Comparison of ENCODE assay signal across 15 cellular contexts in the genomic region with DNA sequence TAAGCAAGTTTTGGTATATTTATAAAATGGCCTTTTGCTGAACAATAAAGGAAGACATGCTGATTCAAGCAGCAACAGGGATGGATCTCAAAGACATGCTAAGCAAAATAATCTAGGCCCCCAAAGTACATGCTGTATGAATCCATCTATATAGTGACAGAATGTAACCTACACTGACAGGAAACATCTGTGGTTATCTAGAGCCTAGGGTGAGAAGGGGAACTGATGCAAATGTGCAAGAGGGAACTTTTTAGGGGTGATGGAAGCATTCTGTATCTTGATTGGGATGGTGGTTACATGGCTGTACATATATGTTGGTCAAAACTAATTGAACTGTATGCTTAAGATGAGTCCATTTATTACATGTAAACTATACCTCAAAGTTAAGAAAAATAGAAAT. TPM values are rescaled to one million over a fixed set of nuclear protein-coding genes. Genes with fewer than 3 reads are reported as not detected.
DNase-seq lines count a peak whose midpoint lies in the region; ATAC-seq, FAIRE-seq and TF ChIP-seq lines count a peak whose summit lies in the region.
"Had no signal": no experiment of that assay in that cellular context is flagged by ENCODE, and none has a peak within 500 bp of the region (broad histone marks: within the 10 kb centered on the region; RNA-seq: fewer than 3 reads in every experiment).

No MANE protein-coding gene starts in this region.

- no TSS peak for BruUV-seq in endothelial cell of umbilical vein (replicated peaks; lab: Mats Ljungman, UMichigan)
- no TSS peak for BruUV-seq in Calu3 (replicated peaks; lab: Mats Ljungman, UMichigan)

- H3K4me3 ChIP-seq in endothelial cell of umbilical vein (replicated peaks in 1 of 3; ENCODE audit: insufficient read depth in 1 of 3, low read depth in 1 of 3, low read length in 3 of 3) (no peak overlapping the region), transverse colon (no peak overlapping the region)
- H3K4me3 ChIP-seq: PC-9, thoracic aorta had no signal

- dilution Hi-C loops in endothelial cell of umbilical vein (cut with MboI; ENCODE audit: extremely low pct_ligation_motif_present, low sequenced_read_pairs): no loop called here

- H3K9me3 Mint-ChIP-seq in Calu3 (ENCODE audit: low read depth, unreplicated experiment): no peaks in the 10 kb centered on the region
- H3K9me3 Mint-ChIP-seq: brain, HFFc6 had no signal

- no peak overlapping the region for H3K4me2 ChIP-seq in endothelial cell of umbilical vein (ENCODE audit: insufficient read depth, low read length)
- H3K4me2 ChIP-seq: PC-9 had no signal

- no peak for TF ChIP-seq EP300 in transverse colon (IDR thresholded peaks at IDR 0.05; ENCODE audit: low read depth)

- intact Hi-C loops in endothelial cell of umbilical vein (cut with micrococcal nuclease) (no loop called here), transverse colon (cut with DNase I; ENCODE audit: low total_unique reads) (no loop called here), Calu3 (cut with micrococcal nuclease; ENCODE audit: unreplicated experiment) (no loop called here)

- H3K27me3 ChIP-seq in endothelial cell of umbilical vein (ENCODE audit: control insufficient read depth in 2 of 2, insufficient read depth in 2 of 2, low read length in 2 of 2) (no peaks in the 10 kb centered on the region), transverse colon (no peaks in the 10 kb centered on the region)

- ATAC-seq in GM18511 (IDR thresholded peaks at IDR 0.05; ENCODE audit: unreplicated experiment) (peak; percentile 81), GM21447 (IDR thresholded peaks at IDR 0.05; ENCODE audit: unreplicated experiment) (peak; percentile 74), HG03432 (IDR thresholded peaks at IDR 0.05; ENCODE audit: unreplicated experiment) (peak; percentile 78)

- H4K20me1 ChIP-seq in endothelial cell of umbilical vein (replicated peaks; ENCODE audit: control insufficient read depth, extremely low read depth, insufficient read depth, low read length): no peaks in the 10 kb centered on the region

- CTCF ChIA-PET in endothelial cell of umbilical vein (lab: Charles Lee) (interaction anchor here (0.7 to 2.8 kb wide), 6 partner anchors 13 to 174 kb away, joined by 3 to 9 read pairs (median 4); no protein-coding TSS in a partner anchor), Calu3 (lab: Charles Lee) (no interaction called here)

- TF ChIP-seq CTCF in endothelial cell of umbilical vein (IDR thresholded peaks at IDR 0.05; ENCODE audit: extremely low read depth in 1 of 2, insufficient read depth in 1 of 2, low read depth in 1 of 2, low read length in 2 of 2): no peak
- no peak for TF ChIP-seq CTCF in transverse colon (IDR thresholded peaks at IDR 0.05)
- TF ChIP-seq CTCF in Calu3 (IDR thresholded peaks at IDR 0.05; ENCODE audit: unreplicated experiment): no peak

- H3K4me3 Mint-ChIP-seq in Calu3 (ENCODE audit: low read depth, unreplicated experiment): no peak overlapping the region
- H3K4me3 Mint-ChIP-seq: brain, HFFc6 had no signal

- H3K9me3 ChIP-seq in endothelial cell of umbilical vein (replicated peaks; ENCODE audit: control insufficient read depth, insufficient read depth, low read length) (no peaks in the 10 kb centered on the region), transverse colon (no peaks in the 10 kb centered on the region)
- H3K9me3 ChIP-seq: thoracic aorta had no signal

- FAIRE-seq in endothelial cell of umbilical vein (lab: Jason Lieb, UNC): no peak

- in situ Hi-C loops in transverse colon (cut with MboI; ENCODE audit: low pct_ligation_motif_present in 1 of 4, low pct_unique_long_range_greater_than_20kb in 1 of 4, low sequenced_read_pairs in 3 of 4): no loop called here

- H3K4me1 ChIP-seq in endothelial cell of umbilical vein (ENCODE audit: control insufficient read depth, extremely low read depth, insufficient read depth, low read length) (no peaks in the 10 kb centered on the region), transverse colon (no peaks in the 10 kb centered on the region)

- no peaks in the 10 kb centered on the region for H3K79me2 ChIP-seq in endothelial cell of umbilical vein (ENCODE audit: control insufficient read depth, insufficient read depth, low read length)

- TF ChIP-seq POLR2A in endothelial cell of umbilical vein (IDR thresholded peaks at IDR 0.05; ENCODE audit: low read depth, low read length): no peak
- TF ChIP-seq POLR2A in transverse colon (IDR thresholded peaks at IDR 0.05): no peak

- no peak overlapping the region for H3K9ac ChIP-seq in endothelial cell of umbilical vein (replicated peaks; ENCODE audit: extremely low read depth, insufficient read depth, low read length)

- H3K27me3 Mint-ChIP-seq in Calu3 (ENCODE audit: unreplicated experiment): no peaks in the 10 kb centered on the region
- H3K27me3 Mint-ChIP-seq: brain had no signal

- H3K36me3 Mint-ChIP-seq in Calu3 (ENCODE audit: insufficient read depth, unreplicated experiment): no peaks in the 10 kb centered on the region
- H3K36me3 Mint-ChIP-seq: brain had no signal

- no peak overlapping the region for H2AFZ ChIP-seq in endothelial cell of umbilical vein (ENCODE audit: low read depth, low read length)
- H2AFZ ChIP-seq: PC-9 had no signal

- no peak overlapping the region for H3K27ac Mint-ChIP-seq in Calu3 (ENCODE audit: unreplicated experiment)
- H3K27ac Mint-ChIP-seq: brain, HFFc6 had no signal

- no peaks in the 10 kb centered on the region for H3K9me1 ChIP-seq in endothelial cell of umbilical vein (replicated peaks; ENCODE audit: control insufficient read depth, extremely low read depth, insufficient read depth, low read length)

- POLR2A ChIA-PET in endothelial cell of umbilical vein (lab: Charles Lee): no interaction called here

- no peaks in the 10 kb centered on the region for H3K4me1 Mint-ChIP-seq in Calu3 (ENCODE audit: low read depth, unreplicated experiment)

- DNase-seq in endothelial cell of umbilical vein (ENCODE audit: low read depth, low spot score) (peak; percentile 9), transverse colon (no peak), Calu3 (no peak), NCI-H146 (lab: John Stamatoyannopoulos, UW) (no peak), COLO829 (ENCODE audit: low spot score) (no peak)
- DNase-seq: activated T-cell treated with anti-CD3 and anti-CD28 coated beads, Interleukin-2, amount 50 U/mL, for 1 hour; HFFc6; midbrain; PC-9; T1000 had no signal

- H3K27ac ChIP-seq in endothelial cell of umbilical vein (ENCODE audit: insufficient read depth, low read depth, low read length) (no peak overlapping the region), transverse colon (no peak overlapping the region)
- H3K27ac ChIP-seq: PC-9, thoracic aorta had no signal

- H3K36me3 ChIP-seq in endothelial cell of umbilical vein (ENCODE audit: control insufficient read depth in 2 of 2, extremely low read depth in 1 of 2, insufficient read depth in 2 of 2, low read length in 2 of 2): peaks cover 0 to 3% of the 10 kb centered on the region in 2 experiments
- H3K36me3 ChIP-seq in transverse colon: no peaks in the 10 kb centered on the region
- H3K36me3 ChIP-seq: thoracic aorta had no signal

TF ChIP-seq in endothelial cell of umbilical vein, 7 proteins besides CTCF, POLR2A, EP300 and RAD21:
- no peak for TF ChIP-seq POLR2AphosphoS5 (IDR thresholded peaks at IDR 0.05; ENCODE audit: insufficient read depth, low read depth, low read length)
- TF ChIP-seq EZH2 (IDR thresholded peaks at IDR 0.05; ENCODE audit: borderline replicate concordance, low read depth, low read length, severe bottlenecking): no peak
- TF ChIP-seq MYC (IDR thresholded peaks at IDR 0.05; ENCODE audit: low read depth, low read length): no peak
- TF ChIP-seq, protein P1, sequence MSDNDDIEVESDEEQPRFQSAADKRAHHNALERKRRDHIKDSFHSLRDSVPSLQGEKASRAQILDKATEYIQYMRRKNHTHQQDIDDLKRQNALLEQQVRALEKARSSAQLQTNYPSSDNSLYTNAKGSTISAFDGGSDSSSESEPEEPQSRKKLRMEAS (IDR thresholded peaks at IDR 0.05; ENCODE audit: insufficient read depth, insufficient read length): no peak
- no peak for TF ChIP-seq FOS (IDR thresholded peaks at IDR 0.05; ENCODE audit: borderline replicate concordance, insufficient read depth, low read length)
- no peak for TF ChIP-seq JUN (IDR thresholded peaks at IDR 0.05; ENCODE audit: borderline replicate concordance, insufficient read depth, insufficient read length, low read depth)
- TF ChIP-seq GATA2 (IDR thresholded peaks at IDR 0.05; ENCODE audit: insufficient read depth, insufficient read length, low read depth, low read length): no peak
TF ChIP-seq in endothelial cell of umbilical vein: peak in this region for 0.

RNA-seq across cellular contexts. Expression of gene CNRIP1, which starts 24.2 kb away (rescaled TPM):
- total RNA-seq in endothelial cell of umbilical vein: 73.8 and 74.6 TPM in 2 replicates
- 88.6 and 98.9 TPM in 2 replicates for polyA plus RNA-seq in endothelial cell of umbilical vein
- polyA plus RNA-seq in endothelial cell of umbilical vein (2011; cell fraction: cytosol; rRNA removed): 87.8 and 99.8 TPM in 2 replicates
- polyA plus RNA-seq in endothelial cell of umbilical vein (2011; cell fraction: nucleus; rRNA removed): 47.1 and 54.7 TPM in 2 replicates
- 87.5 and 104 TPM in 2 replicates for polyA plus RNA-seq in endothelial cell of umbilical vein (2012)
- 91.6 and 96.6 TPM in 2 replicates for polyA minus RNA-seq in endothelial cell of umbilical vein
- polyA minus RNA-seq in endothelial cell of umbilical vein (2011; cell fraction: cytosol; rRNA and poly(A)+ RNA removed): not detected
- 26.1 and 34.7 TPM in 2 replicates for polyA minus RNA-seq in endothelial cell of umbilical vein (2011; cell fraction: nucleus; rRNA and poly(A)+ RNA removed)
- 10 to 100 TPM in 1 of 4 donors, 1 to 10 TPM in 2, not detected in 1; 1.4 to 11.6 (median 7.6) TPM for total RNA-seq in transverse colon
- not detected in 2 replicates for total RNA-seq in Calu3 (2022)
- total RNA-seq: PC-9 had no signal

RNA-seq across cellular contexts. Expression of gene PPP3R1, which starts 43.2 kb away (rescaled TPM):
- total RNA-seq in endothelial cell of umbilical vein (61.9 and 62.2 TPM in 2 replicates), transverse colon (10 to 100 TPM in 3 of 4 donors, 1 to 10 TPM in 1; 9.2 to 32.2 (median 28.1) TPM), Calu3 (2022) (63.4 TPM in 2 replicates)
- polyA plus RNA-seq in endothelial cell of umbilical vein: 5.1 and 8.4 TPM in 2 replicates
- polyA plus RNA-seq in endothelial cell of umbilical vein (2011; cell fraction: cytosol; rRNA removed): 12.7 and 13.0 TPM in 2 replicates
- 9.2 and 11.3 TPM in 2 replicates for polyA plus RNA-seq in endothelial cell of umbilical vein (2011; cell fraction: nucleus; rRNA removed)
- polyA plus RNA-seq in endothelial cell of umbilical vein (2012): 55.7 and 63.8 TPM in 2 replicates
- 11.1 and 12.8 TPM in 2 replicates for polyA minus RNA-seq in endothelial cell of umbilical vein
- 21.4 TPM for polyA minus RNA-seq in endothelial cell of umbilical vein (2011; cell fraction: cytosol; rRNA and poly(A)+ RNA removed)
- polyA minus RNA-seq in endothelial cell of umbilical vein (2011; cell fraction: nucleus; rRNA and poly(A)+ RNA removed): 13.6 and 17.0 TPM in 2 replicates
